In genomic region chrX:124226129-124226528, GRCh38 we compare ENCODE assay signal across 17 cellular contexts.
A peak's percentile ranks its signal among the peaks of the same experiment; 100 is the strongest.
DNase-seq lines count a peak whose midpoint lies in the region; ATAC-seq and TF ChIP-seq lines count a peak whose summit lies in the region.
"Had no signal": no experiment of that assay in that cellular context is flagged by ENCODE, and none has a peak within 500 bp of the region (broad histone marks: within the 10 kb centered on the region; RNA-seq: fewer than 3 reads in every experiment).

No MANE protein-coding gene starts in this region.

- H3K4me3 ChIP-seq in mammary epithelial cell (replicated peaks in 1 of 3; ENCODE audit: insufficient read depth in 1 of 3, low read depth in 2 of 3, low read length in 3 of 3): no peak overlapping the region
- no peak overlapping the region for H3K4me3 ChIP-seq in coronary artery
- H3K4me3 ChIP-seq: left lung had no signal

- H3K27ac ChIP-seq in KOPT-K1 (ENCODE audit: low read depth, low read length, poor library complexity, severe bottlenecking): peak overlapping the region; percentile 96
- H3K27ac ChIP-seq in mammary epithelial cell (ENCODE audit: insufficient read depth, low read depth, low read length): no peak overlapping the region
- H3K27ac ChIP-seq in coronary artery: no peak overlapping the region
- H3K27ac ChIP-seq: left lung, neutrophil had no signal

- H3K9ac ChIP-seq in mammary epithelial cell (ENCODE audit: insufficient read depth, low read length): no peak overlapping the region

- no TSS peak for BruUV-seq in mammary epithelial cell (replicated peaks; lab: Mats Ljungman, UMichigan)

- dilution Hi-C loops in mammary epithelial cell (cut with HindIII; ENCODE audit: low sequenced_read_pairs): no loop called here

- in situ Hi-C loops in mammary epithelial cell (cut with MboI; ENCODE audit: low sequenced_read_pairs in 2 of 2): no loop called here

- ATAC-seq in Right ventricle myocardium inferior (peak; percentile 67), Right ventricle myocardium superior (ENCODE audit: poor library complexity) (no peak), HG02870 (IDR thresholded peaks at IDR 0.05; ENCODE audit: unreplicated experiment) (no peak)
- ATAC-seq in stimulated activated naive CD8-positive, alpha-beta T cell treated with anti-CD3 and anti-CD28 coated beads, Interleukin-15, Interleukin-2, amounts not matched to agents 100 U/mL and 50 U/mL, for 24 hours: peak; percentile 76
- ATAC-seq: left lung had no signal

- DNase-seq in Right ventricle myocardium inferior (ENCODE audit: missing footprints): no peak
- no peak for DNase-seq in Right ventricle myocardium superior
- peak; percentile 63 for DNase-seq in mammary epithelial cell
- DNase-seq in stimulated activated naive CD8-positive, alpha-beta T cell treated with anti-CD3 and anti-CD28 coated beads, Interleukin-15, Interleukin-2, amounts not matched to agents 100 U/mL and 50 U/mL, for 24 hours: no peak
- DNase-seq in coronary artery (ENCODE audit: low spot score): no peak
- DNase-seq: activated CD4-positive, alpha-beta T cell treated with anti-CD3 and anti-CD28 coated beads, Interleukin-2, amount 10 ng/mL, durations not matched to agents 24 days and 14 days; activated naive CD4-positive, alpha-beta T cell treated with anti-CD3 and anti-CD28 coated beads, Interleukin-2, amount 10 ng/mL, durations not matched to agents 7 days and 5 days; COR-L47; left lung; NCI-H1092 treated with DMSO at 0.1 percent for 48 hours; NCI-H510A; SHP77; stimulated activated CD4-positive, alpha-beta T cell treated with anti-CD3 and anti-CD28 coated beads, Interleukin-4, amount 100 ng/mL, for 4 hours; T-helper 1 cell had no signal

- CTCF ChIA-PET in mammary epithelial cell (lab: Charles Lee; ENCODE audit: low non-redundant PET): no interaction called here

- no peaks in the 10 kb centered on the region for H3K9me3 ChIP-seq in KOPT-K1 (ENCODE audit: insufficient read depth, low read length, poor library complexity, severe bottlenecking)
- H3K9me3 ChIP-seq in mammary epithelial cell (replicated peaks; ENCODE audit: insufficient read depth, low read length): no peaks in the 10 kb centered on the region
- H3K9me3 ChIP-seq: left lung, neutrophil had no signal

- no peak overlapping the region for H3K4me2 ChIP-seq in mammary epithelial cell (ENCODE audit: insufficient read depth, low read depth, low read length)

- peaks cover 3% of the 10 kb centered on the region for H3K4me1 ChIP-seq in mammary epithelial cell (ENCODE audit: insufficient read depth, low read length)
- H3K4me1 ChIP-seq: left lung had no signal

- H3K36me3 ChIP-seq in KOPT-K1 (ENCODE audit: insufficient read depth, low read length): no peaks in the 10 kb centered on the region
- no peaks in the 10 kb centered on the region for H3K36me3 ChIP-seq in mammary epithelial cell (ENCODE audit: insufficient read depth, low read length)
- H3K36me3 ChIP-seq: left lung, neutrophil had no signal

- H2AFZ ChIP-seq in mammary epithelial cell (ENCODE audit: low read depth, low read length): no peak overlapping the region

- intact Hi-C loops in Right ventricle myocardium inferior (cut with DNase I): no loop called here
- intact Hi-C loops in Right ventricle myocardium superior (cut with DNase I): no loop called here
- intact Hi-C loops in mammary epithelial cell (cut with micrococcal nuclease): no loop called here

- TF ChIP-seq CTCF in mammary epithelial cell (conservative IDR thresholded peaks at IDR 0.05 in 1 of 2, IDR thresholded peaks at IDR 0.05 in 1 of 2; ENCODE audit: extremely low read depth in 1 of 2, insufficient read depth in 1 of 2, low read depth in 1 of 2, low read length in 2 of 2) (no peak), coronary artery (IDR thresholded peaks at IDR 0.05) (no peak)

- no peaks in the 10 kb centered on the region for H4K20me1 ChIP-seq in mammary epithelial cell (ENCODE audit: insufficient read depth, low read length)

- H3K79me2 ChIP-seq in mammary epithelial cell (ENCODE audit: insufficient read depth, low read length): no peaks in the 10 kb centered on the region

- WGBS in mammary epithelial cell (ENCODE audit: low coverage, missing lambda C conversion rate): 42% methylated on average over 2 of the region's 2 CpGs

- H3K27me3 ChIP-seq in mammary epithelial cell (ENCODE audit: insufficient read depth, low read length): no peaks in the 10 kb centered on the region
- H3K27me3 ChIP-seq: left lung, neutrophil had no signal

Comparison
In these comparisons a context has a peak if more than half of its experiments do, and no peak if none do; other contexts are left out.
1. ATAC-seq: peak in Right ventricle myocardium inferior (single experiment) and stimulated activated naive CD8-positive, alpha-beta T cell treated with anti-CD3 and anti-CD28 coated beads, Interleukin-15, Interleukin-2, amounts not matched to agents 100 U/mL and 50 U/mL, for 24 hours (single experiment); none in Right ventricle myocardium superior (single experiment) and HG02870 (single experiment).